ENCODE assay signal across 2 cellular contexts in genomic region chr19:55220525-55220924, GRCh38.
A peak's percentile ranks its signal among the peaks of the same experiment; 100 is the strongest.
TF ChIP-seq lines count a peak whose summit lies in the region.

No MANE protein-coding gene starts in this region.

TF ChIP-seq in A549, 52 proteins besides CTCF, POLR2A, EP300 and RAD21:
- TF ChIP-seq USF2 (IDR thresholded peaks at IDR 0.05) (no peak), REST (IDR thresholded peaks at IDR 0.05) (peak; percentile 85), MYC (IDR thresholded peaks at IDR 0.05; ENCODE audit: borderline replicate concordance, low read length) (no peak), RNF2 (IDR thresholded peaks at IDR 0.05; ENCODE audit: borderline replicate concordance, low read depth) (no peak)
TF ChIP-seq in A549: peak in this region for 1.

TF ChIP-seq in GM23338, 12 proteins besides CTCF, POLR2A, EP300 and RAD21 (continued from another document):
- TF ChIP-seq REST (IDR thresholded peaks at IDR 0.05; ENCODE audit: unreplicated experiment): peak; percentile 85
TF ChIP-seq in GM23338: peak in this region for 1.
